In genomic region chr1:161300478-161300877, GRCh38 we compare ENCODE assay signal across 37 cellular contexts. TPM values are rescaled to one million over a fixed set of nuclear protein-coding genes. Genes with fewer than 3 reads are reported as not detected.
"Had no signal": no experiment of that assay in that cellular context is flagged by ENCODE, and none has a peak within 500 bp of the region (broad histone marks: within the 10 kb centered on the region; RNA-seq: fewer than 3 reads in every experiment).

No MANE protein-coding gene starts in this region.

- H3K27me3 Mint-ChIP-seq: activated CD4-positive, alpha-beta memory T cell treated with anti-CD3 and anti-CD28 coated beads, Interleukin-2, amount 10 ng/mL, durations not matched to agents 7 days and 5 days; activated CD4-positive, alpha-beta T cell treated with anti-CD3 and anti-CD28 coated beads, Interleukin-2, amount 10 ng/mL, durations not matched to agents 7 days and 5 days; activated naive CD4-positive, alpha-beta T cell treated with anti-CD3 and anti-CD28 coated beads, Interleukin-2, amount 10 ng/mL, durations not matched to agents 7 days and 5 days; activated naive CD8-positive, alpha-beta T cell treated with anti-CD3 and anti-CD28 coated beads, Interleukin-2, amount 10 ng/mL, durations not matched to agents 7 days and 5 days; activated T-cell treated with anti-CD3 and anti-CD28 coated beads, Interleukin-2, amount 50 U/mL, for 24 hours; T-helper 17 cell had no signal

- DNase-seq: activated CD4-positive, alpha-beta memory T cell treated with anti-CD3 and anti-CD28 coated beads, Interleukin-2, amount 10 ng/mL, durations not matched to agents 7 days and 5 days; activated CD4-positive, alpha-beta T cell treated with anti-CD3 and anti-CD28 coated beads for 1 hour; activated CD4-positive, alpha-beta T cell treated with anti-CD3 and anti-CD28 coated beads for 4 hours; activated CD4-positive, alpha-beta T cell treated with anti-CD3 and anti-CD28 coated beads, Interleukin-2, amount 10 ng/mL, durations not matched to agents 7 days and 5 days; activated CD4-positive, alpha-beta T cell treated with anti-CD3 and anti-CD28 coated beads, Interleukin-2, amount 50 U/mL, for 4 hours; activated CD8-positive, alpha-beta memory T cell treated with anti-CD3 and anti-CD28 coated beads, Interleukin-2, amount 50 U/mL, for 48 hours; activated gamma-delta T cell; activated naive CD4-positive, alpha-beta T cell; activated naive CD4-positive, alpha-beta T cell treated with anti-CD3 and anti-CD28 coated beads, Interleukin-2, amount 10 ng/mL, durations not matched to agents 7 days and 5 days; activated naive CD8-positive, alpha-beta T cell treated with anti-CD3 and anti-CD28 coated beads, Interleukin-2, amount 10 ng/mL, durations not matched to agents 7 days and 5 days; activated T-cell treated with anti-CD3 and anti-CD28 coated beads for 4 hours; activated T-cell treated with anti-CD3 and anti-CD28 coated beads, Interleukin-2, amount 50 U/mL, for 24 hours; activated T-cell treated with anti-CD3 and anti-CD28 coated beads, Interleukin-2, amount 50 U/mL, for 72 hours; central memory CD4-positive, alpha-beta T cell; cerebellar nuclear complex; colonic mucosa; effector CD8-positive, alpha-beta T cell; esophagus squamous epithelium; foreskin melanocyte; heart right ventricle; T-helper 17 cell; T1000 had no signal

- H2AFZ ChIP-seq: hepatocyte had no signal

- ATAC-seq: activated naive CD4-positive, alpha-beta T cell treated with anti-CD3 and anti-CD28 coated beads, Interleukin-2, amount 50 U/mL, for 72 hours; activated T-cell treated with anti-CD3 and anti-CD28 coated beads, Interleukin-2, amount 50 U/mL, for 72 hours; gastroesophageal sphincter; heart right ventricle; T-helper 17 cell; WTC11 had no signal

- H3K4me3 ChIP-seq: ascending aorta, breast epithelium, cardiac muscle cell, colonic mucosa, esophagus squamous epithelium, gastroesophageal sphincter, heart right ventricle, hepatocyte had no signal

- H3K27ac ChIP-seq: ascending aorta, breast epithelium, cardiac muscle cell, colonic mucosa, epithelial cell of prostate, esophagus squamous epithelium, gastroesophageal sphincter, heart right ventricle, hepatocyte had no signal

- H3K4me1 ChIP-seq: colonic mucosa had no signal

- H3K9me3 Mint-ChIP-seq: activated CD4-positive, alpha-beta memory T cell treated with anti-CD3 and anti-CD28 coated beads, Interleukin-2, amount 10 ng/mL, durations not matched to agents 7 days and 5 days; activated CD4-positive, alpha-beta T cell treated with anti-CD3 and anti-CD28 coated beads, Interleukin-2, amount 10 ng/mL, durations not matched to agents 7 days and 5 days; activated naive CD4-positive, alpha-beta T cell treated with anti-CD3 and anti-CD28 coated beads, Interleukin-2, amount 10 ng/mL, durations not matched to agents 7 days and 5 days; activated naive CD4-positive, alpha-beta T cell treated with anti-CD3 and anti-CD28 coated beads, Interleukin-2, amount 50 U/mL, for 72 hours; activated naive CD8-positive, alpha-beta T cell treated with anti-CD3 and anti-CD28 coated beads, Interleukin-2, amount 10 ng/mL, durations not matched to agents 7 days and 5 days; activated T-cell treated with anti-CD3 and anti-CD28 coated beads, Interleukin-2, amount 50 U/mL, for 24 hours; activated T-cell treated with anti-CD3 and anti-CD28 coated beads, Interleukin-2, amount 50 U/mL, for 72 hours; brain; T-helper 2 cell treated with Interferon-gamma antibody and Interleukin-4, amounts not matched to agents 5 μg/mL and 100 μg/mL, for 36 hours; WTC11 had no signal

- H3K4me3 Mint-ChIP-seq: activated CD4-positive, alpha-beta memory T cell treated with anti-CD3 and anti-CD28 coated beads, Interleukin-2, amount 10 ng/mL, durations not matched to agents 7 days and 5 days; activated CD4-positive, alpha-beta T cell treated with anti-CD3 and anti-CD28 coated beads, Interleukin-2, amount 10 ng/mL, durations not matched to agents 7 days and 5 days; activated naive CD4-positive, alpha-beta T cell treated with anti-CD3 and anti-CD28 coated beads, Interleukin-2, amount 10 ng/mL, durations not matched to agents 7 days and 5 days; activated naive CD8-positive, alpha-beta T cell treated with anti-CD3 and anti-CD28 coated beads, Interleukin-2, amount 10 ng/mL, durations not matched to agents 7 days and 5 days; activated T-cell treated with anti-CD3 and anti-CD28 coated beads, Interleukin-2, amount 50 U/mL, for 24 hours; activated T-cell treated with anti-CD3 and anti-CD28 coated beads, Interleukin-2, amount 50 U/mL, for 72 hours; brain; T-helper 17 cell; T-helper 2 cell treated with Interferon-gamma antibody and Interleukin-4, amounts not matched to agents 5 μg/mL and 100 μg/mL, for 36 hours; WTC11 had no signal

- H3K36me3 ChIP-seq: ascending aorta, breast epithelium, cardiac muscle cell, colonic mucosa, esophagus squamous epithelium, gastroesophageal sphincter had no signal

- H3K27me3 ChIP-seq: ascending aorta, breast epithelium, cardiac muscle cell, colonic mucosa, esophagus squamous epithelium, gastroesophageal sphincter, heart right ventricle, hepatocyte had no signal

- H3K4me2 ChIP-seq: hepatocyte had no signal

- H3K27ac Mint-ChIP-seq: activated CD4-positive, alpha-beta memory T cell treated with anti-CD3 and anti-CD28 coated beads, Interleukin-2, amount 10 ng/mL, durations not matched to agents 7 days and 5 days; activated CD4-positive, alpha-beta T cell treated with anti-CD3 and anti-CD28 coated beads, Interleukin-2, amount 10 ng/mL, durations not matched to agents 7 days and 5 days; activated naive CD4-positive, alpha-beta T cell treated with anti-CD3 and anti-CD28 coated beads, Interleukin-2, amount 10 ng/mL, durations not matched to agents 7 days and 5 days; activated naive CD4-positive, alpha-beta T cell treated with anti-CD3 and anti-CD28 coated beads, Interleukin-2, amount 50 U/mL, for 72 hours; activated naive CD8-positive, alpha-beta T cell treated with anti-CD3 and anti-CD28 coated beads, Interleukin-2, amount 10 ng/mL, durations not matched to agents 7 days and 5 days; activated T-cell treated with anti-CD3 and anti-CD28 coated beads, Interleukin-2, amount 50 U/mL, for 24 hours; activated T-cell treated with anti-CD3 and anti-CD28 coated beads, Interleukin-2, amount 50 U/mL, for 72 hours; brain; T-helper 17 cell; T-helper 2 cell treated with Interferon-gamma antibody and Interleukin-4, amounts not matched to agents 5 μg/mL and 100 μg/mL, for 36 hours; WTC11 had no signal

- H3K36me3 Mint-ChIP-seq: activated naive CD8-positive, alpha-beta T cell treated with anti-CD3 and anti-CD28 coated beads, Interleukin-2, amount 10 ng/mL, durations not matched to agents 7 days and 5 days; WTC11 had no signal

RNA-seq across cellular contexts. Expression of gene PCP4L1, which starts 41.9 kb away (rescaled TPM):
- total RNA-seq: ascending aorta, dermis microvascular lymphatic vessel endothelial cell, endothelial cell of umbilical vein, fibroblast of lung, fibroblast of villous mesenchyme, glomerular endothelial cell, T-helper 17 cell had no signal
- polyA plus RNA-seq: cardiac muscle cell, endothelial cell of umbilical vein, fibroblast of lung had no signal
